21 cellular contexts compared by ENCODE assay signal in genomic region chr12:75414671-75415070, GRCh38. TPM values are rescaled to one million over a fixed set of nuclear protein-coding genes. Genes with fewer than 3 reads are reported as not detected.
"Had no signal": no experiment of that assay in that cellular context is flagged by ENCODE, and none has a peak within 500 bp of the region (broad histone marks: within the 10 kb centered on the region; RNA-seq: fewer than 3 reads in every experiment).

No MANE protein-coding gene starts in this region.

- H3K27ac Mint-ChIP-seq: dendritic cell treated with granulocyte-macrophage colony-stimulating factor and Interleukin-4, amounts not matched to agents 40 ng/mL and 50 ng/mL, for 4 days; effector memory CD8-positive, alpha-beta T cell; naive B cell; stimulated activated memory B cell treated with anti-CD40 and anti-IgM and Interleukin-4, amounts not matched to agents 10 μg/mL and 1 μg/mL and 100 μg/mL, for 72 hours; stimulated activated naive CD8-positive, alpha-beta T cell treated with anti-CD3 and anti-CD28 coated beads, Interleukin-15, Interleukin-2, amounts not matched to agents 100 ng/mL and 50 ng/mL, for 24 hours had no signal

- H3K4me1 Mint-ChIP-seq: nephron progenitor cell had no signal

- H3K4me3 Mint-ChIP-seq: dendritic cell treated with granulocyte-macrophage colony-stimulating factor and Interleukin-4, amounts not matched to agents 40 ng/mL and 50 ng/mL, for 4 days; effector memory CD8-positive, alpha-beta T cell; naive B cell; nephron progenitor cell; stimulated activated memory B cell treated with anti-CD40 and anti-IgM and Interleukin-4, amounts not matched to agents 10 μg/mL and 1 μg/mL and 100 μg/mL, for 72 hours; stimulated activated naive CD8-positive, alpha-beta T cell treated with anti-CD3 and anti-CD28 coated beads, Interleukin-15, Interleukin-2, amounts not matched to agents 100 ng/mL and 50 ng/mL, for 24 hours had no signal

- H3K27ac ChIP-seq: esophagus squamous epithelium, foreskin keratinocyte, hepatocyte, psoas muscle, right lobe of liver, tibial nerve, upper lobe of right lung, vagina had no signal

- H3K9me3 ChIP-seq: esophagus squamous epithelium, psoas muscle, right lobe of liver, tibial nerve, upper lobe of right lung, vagina had no signal

- H3K36me3 Mint-ChIP-seq: stimulated activated memory B cell treated with anti-CD40 and anti-IgM and Interleukin-4, amounts not matched to agents 10 μg/mL and 1 μg/mL and 100 μg/mL, for 72 hours had no signal

- H3K4me3 ChIP-seq: esophagus squamous epithelium, hepatocyte, psoas muscle, right lobe of liver, tibial nerve, upper lobe of right lung, vagina had no signal

- H3K36me3 ChIP-seq: esophagus squamous epithelium, right lobe of liver, tibial nerve, upper lobe of right lung, vagina had no signal

- ATAC-seq: effector memory CD8-positive, alpha-beta T cell; foreskin keratinocyte; left cardiac atrium; left ventricle myocardium superior; psoas muscle; right lobe of liver; stimulated activated memory B cell treated with anti-CD40 and anti-IgM and Interleukin-4, amounts not matched to agents 10 μg/mL and 1 μg/mL and 100 μg/mL, for 72 hours; upper lobe of right lung had no signal

- H3K9me3 Mint-ChIP-seq: dendritic cell treated with granulocyte-macrophage colony-stimulating factor and Interleukin-4, amounts not matched to agents 40 ng/mL and 50 ng/mL, for 4 days; effector memory CD8-positive, alpha-beta T cell; stimulated activated naive CD8-positive, alpha-beta T cell treated with anti-CD3 and anti-CD28 coated beads, Interleukin-15, Interleukin-2, amounts not matched to agents 100 ng/mL and 50 ng/mL, for 24 hours had no signal

- DNase-seq: effector memory CD8-positive, alpha-beta T cell; esophagus squamous epithelium; foreskin keratinocyte; head of caudate nucleus; kidney; left cardiac atrium; left ventricle myocardium superior; mesendoderm; naive B cell; nephron progenitor cell; psoas muscle; retina; right lobe of liver; stimulated activated CD4-positive, alpha-beta T cell treated with anti-CD3 and anti-CD28 coated beads, Interleukin-4, amount 100 ng/mL, for 24 hours; upper lobe of right lung had no signal

- H3K4me1 ChIP-seq: esophagus squamous epithelium, foreskin keratinocyte, psoas muscle, right lobe of liver, tibial nerve, upper lobe of right lung, vagina had no signal

- H3K27me3 Mint-ChIP-seq: dendritic cell treated with granulocyte-macrophage colony-stimulating factor and Interleukin-4, amounts not matched to agents 40 ng/mL and 50 ng/mL, for 4 days; effector memory CD8-positive, alpha-beta T cell; naive B cell; stimulated activated memory B cell treated with anti-CD40 and anti-IgM and Interleukin-4, amounts not matched to agents 10 μg/mL and 1 μg/mL and 100 μg/mL, for 72 hours; stimulated activated naive CD8-positive, alpha-beta T cell treated with anti-CD3 and anti-CD28 coated beads, Interleukin-15, Interleukin-2, amounts not matched to agents 100 ng/mL and 50 ng/mL, for 24 hours had no signal

RNA-seq across cellular contexts. Expression of gene GLIPR1L2, which starts 23.8 kb away (rescaled TPM):
- total RNA-seq: hepatocyte had no signal
